ENCODE assay signal across 15 cellular contexts in genomic region chr5:138623053-138623452, GRCh38.
"Had no signal": no experiment of that assay in that cellular context is flagged by ENCODE, and none has a peak within 500 bp of the region (broad histone marks: within the 10 kb centered on the region; RNA-seq: fewer than 3 reads in every experiment).

No MANE protein-coding gene starts in this region.

- DNase-seq: activated gamma-delta T cell; activated T-cell treated with anti-CD3 and anti-CD28 coated beads, Interleukin-2, amount 50 U/mL, for 4 hours; anterior cingulate cortex; effector CD4-positive, alpha-beta T cell; left cardiac atrium; natural killer cell; nucleus accumbens; stimulated activated CD4-positive, alpha-beta T cell treated with anti-CD3 and anti-CD28 coated beads, Interleukin-12 subunit alpha, Interleukin-12 subunit beta, amount 100 ng/mL, for 4 hours; stimulated activated CD4-positive, alpha-beta T cell treated with anti-CD3 and anti-CD28 coated beads, Interleukin-2, amount 100 ng/mL, for 48 hours; stimulated activated naive CD8-positive, alpha-beta T cell treated with anti-CD3 and anti-CD28 coated beads, Interleukin-15, Interleukin-2, amounts not matched to agents 100 U/mL and 50 U/mL, for 24 hours had no signal

- H3K9me3 Mint-ChIP-seq: activated T-cell treated with anti-CD3 and anti-CD28 coated beads, Interleukin-2, amount 50 U/mL, for 4 hours; natural killer cell; T-helper 2 cell treated with Interferon-gamma antibody and Interleukin-4, amounts not matched to agents 5 μg/mL and 100 μg/mL, for 36 hours had no signal

- H3K4me3 Mint-ChIP-seq: activated naive CD8-positive, alpha-beta T cell; activated T-cell treated with anti-CD3 and anti-CD28 coated beads, Interleukin-2, amount 50 U/mL, for 4 hours; natural killer cell; T-helper 2 cell treated with Interferon-gamma antibody and Interleukin-4, amounts not matched to agents 5 μg/mL and 100 μg/mL, for 36 hours had no signal

- ATAC-seq: activated CD4-positive, CD25-positive, alpha-beta regulatory T cell treated with anti-CD3 and anti-CD28 coated beads, Interleukin-2, amount 50 U/mL, for 24 hours; activated T-cell treated with anti-CD3 and anti-CD28 coated beads, Interleukin-2, amount 50 U/mL, for 4 hours; natural killer cell; psoas muscle; stimulated activated naive CD8-positive, alpha-beta T cell treated with anti-CD3 and anti-CD28 coated beads, Interleukin-15, Interleukin-2, amounts not matched to agents 100 U/mL and 50 U/mL, for 24 hours had no signal

- H3K36me3 Mint-ChIP-seq: activated naive CD8-positive, alpha-beta T cell; natural killer cell had no signal

- H3K4me1 ChIP-seq: psoas muscle had no signal

- H3K9me3 ChIP-seq: psoas muscle, thoracic aorta had no signal

- H3K4me1 Mint-ChIP-seq: natural killer cell had no signal

- H3K27ac ChIP-seq: psoas muscle, thoracic aorta had no signal

- H3K27ac Mint-ChIP-seq: activated naive CD8-positive, alpha-beta T cell; natural killer cell; T-helper 2 cell treated with Interferon-gamma antibody and Interleukin-4, amounts not matched to agents 5 μg/mL and 100 μg/mL, for 36 hours had no signal

- H3K36me3 ChIP-seq: thoracic aorta had no signal

- H3K4me3 ChIP-seq: psoas muscle, thoracic aorta had no signal
